Comparison of ENCODE assay signal across 17 cellular contexts in the genomic region with DNA sequence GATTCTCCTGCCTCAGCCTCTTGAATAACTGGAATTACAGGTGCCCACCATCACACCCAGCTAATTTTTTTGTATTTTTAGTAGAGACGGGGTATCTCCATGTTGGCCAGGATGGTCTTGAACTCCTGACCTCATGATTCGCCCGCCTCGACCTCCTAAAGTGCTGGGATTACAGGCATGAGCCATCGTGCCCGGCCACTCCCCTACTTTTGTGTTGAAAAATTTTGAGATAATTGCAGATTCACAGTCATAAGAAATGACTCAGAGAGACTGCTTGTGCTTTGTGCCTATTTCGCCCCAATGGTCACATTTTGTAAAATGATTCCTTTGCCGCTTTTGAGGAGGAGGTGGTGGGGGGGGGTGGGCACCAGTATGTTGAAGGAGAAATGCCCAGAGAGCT. TPM values are rescaled to one million over a fixed set of nuclear protein-coding genes. Genes with fewer than 3 reads are reported as not detected.
DNase-seq lines count a peak whose midpoint lies in the region; ATAC-seq and TF ChIP-seq lines count a peak whose summit lies in the region.
"Had no signal": no experiment of that assay in that cellular context is flagged by ENCODE, and none has a peak within 500 bp of the region (broad histone marks: within the 10 kb centered on the region; RNA-seq: fewer than 3 reads in every experiment).

No MANE protein-coding gene starts in this region.

- TF ChIP-seq POLR2A in ovary (IDR thresholded peaks at IDR 0.05) (no peak), testis (IDR thresholded peaks at IDR 0.05) (no peak)

- ATAC-seq in mucosa of descending colon = no peak

- H3K4me1 Mint-ChIP-seq in activated CD4-positive, alpha-beta memory T cell treated with anti-CD3 and anti-CD28 coated beads, Interleukin-2, amount 10 ng/mL, durations not matched to agents 7 days and 5 days = no peaks in the 10 kb centered on the region
- H3K4me1 Mint-ChIP-seq in activated CD4-positive, alpha-beta memory T cell treated with anti-CD3 and anti-CD28 coated beads for 36 hours (ENCODE audit: low read depth) = no peaks in the 10 kb centered on the region
- H3K4me1 Mint-ChIP-seq: CD14-positive monocyte had no signal

- POLR2A ChIA-PET in activated CD4-positive, alpha-beta memory T cell treated with anti-CD3 and anti-CD28 coated beads, Interleukin-2, amount 10 ng/mL, durations not matched to agents 7 days and 5 days (lab: Charles Lee) = no interaction called here
- POLR2A ChIA-PET in activated CD4-positive, alpha-beta memory T cell treated with anti-CD3 and anti-CD28 coated beads for 36 hours (lab: Charles Lee) = no interaction called here
- POLR2A ChIA-PET in OCI-LY7 (lab: Charles Lee) = no interaction called here

- H3K4me1 ChIP-seq in ovary (ENCODE audit: insufficient read depth) (peaks cover 13% of the 10 kb centered on the region), testis (peaks cover 14% of the 10 kb centered on the region), OCI-LY7 (ENCODE audit: insufficient read depth, low read length, poor library complexity, severe bottlenecking) (no peaks in the 10 kb centered on the region), mucosa of descending colon (ENCODE audit: low read depth) (peaks cover 20% of the 10 kb centered on the region)
- H3K4me1 ChIP-seq: HAP-1 had no signal

- TF ChIP-seq CTCF in epithelial cell of esophagus (IDR thresholded peaks at IDR 0.05; ENCODE audit: insufficient read depth, low read depth, low read length, missing control alignments) (no peak), ovary (IDR thresholded peaks at IDR 0.05) (no peak), testis (IDR thresholded peaks at IDR 0.05) (no peak), OCI-LY7 (conservative IDR thresholded peaks at IDR 0.05; ENCODE audit: low read length) (no peak), mucosa of descending colon (IDR thresholded peaks at IDR 0.05) (no peak)

- no peaks in the 10 kb centered on the region for H3K9me3 ChIP-seq in ovary
- no peaks in the 10 kb centered on the region for H3K9me3 ChIP-seq in testis
- H3K9me3 ChIP-seq in OCI-LY7 (ENCODE audit: low read length) = no peaks in the 10 kb centered on the region
- no peaks in the 10 kb centered on the region for H3K9me3 ChIP-seq in mucosa of descending colon
- H3K9me3 ChIP-seq: HAP-1 had no signal

- no peak overlapping the region for H2AFZ ChIP-seq in OCI-LY7 (ENCODE audit: low read length)
- H2AFZ ChIP-seq: GM23248 had no signal

- H3K36me3 ChIP-seq in ovary (no peaks in the 10 kb centered on the region), testis (ENCODE audit: low read depth, missing control alignments) (no peaks in the 10 kb centered on the region), OCI-LY7 (ENCODE audit: insufficient read depth, low read length) (no peaks in the 10 kb centered on the region), mucosa of descending colon (ENCODE audit: low read depth) (no peaks in the 10 kb centered on the region)
- H3K36me3 ChIP-seq: HAP-1 had no signal

- CTCF ChIA-PET in activated CD4-positive, alpha-beta memory T cell treated with anti-CD3 and anti-CD28 coated beads, Interleukin-2, amount 10 ng/mL, durations not matched to agents 7 days and 5 days (lab: Charles Lee) = no interaction called here
- CTCF ChIA-PET in activated CD4-positive, alpha-beta memory T cell treated with anti-CD3 and anti-CD28 coated beads for 36 hours (lab: Charles Lee) = no interaction called here
- CTCF ChIA-PET in OCI-LY7 (lab: Charles Lee; ENCODE audit: unreplicated experiment) = no interaction called here

- H3K27me3 Mint-ChIP-seq in activated CD4-positive, alpha-beta memory T cell treated with anti-CD3 and anti-CD28 coated beads, Interleukin-2, amount 10 ng/mL, durations not matched to agents 7 days and 5 days = peaks cover 4% of the 10 kb centered on the region
- peaks cover 14% of the 10 kb centered on the region for H3K27me3 Mint-ChIP-seq in activated CD4-positive, alpha-beta memory T cell treated with anti-CD3 and anti-CD28 coated beads for 36 hours

- H3K4me3 Mint-ChIP-seq in activated CD4-positive, alpha-beta memory T cell treated with anti-CD3 and anti-CD28 coated beads, Interleukin-2, amount 10 ng/mL, durations not matched to agents 7 days and 5 days = no peak overlapping the region
- no peak overlapping the region for H3K4me3 Mint-ChIP-seq in activated CD4-positive, alpha-beta memory T cell treated with anti-CD3 and anti-CD28 coated beads for 36 hours
- H3K4me3 Mint-ChIP-seq: CD14-positive monocyte had no signal

- H3K4me3 ChIP-seq in epithelial cell of esophagus (ENCODE audit: low read length) = no peak overlapping the region
- H3K4me3 ChIP-seq in ovary = no peak overlapping the region
- no peak overlapping the region for H3K4me3 ChIP-seq in testis
- no peak overlapping the region for H3K4me3 ChIP-seq in OCI-LY7 (ENCODE audit: low read depth, low read length, poor library complexity, severe bottlenecking)
- no peak overlapping the region for H3K4me3 ChIP-seq in mucosa of descending colon
- H3K4me3 ChIP-seq: GM23248, HAP-1 had no signal

- H3K4me2 ChIP-seq in OCI-LY7 (ENCODE audit: low read length) = no peak overlapping the region

- DNase-seq in activated CD4-positive, alpha-beta memory T cell treated with anti-CD3 and anti-CD28 coated beads, Interleukin-2, amount 10 ng/mL, durations not matched to agents 7 days and 5 days = peak; percentile 10
- DNase-seq in activated CD4-positive, alpha-beta memory T cell treated with anti-CD3 and anti-CD28 coated beads for 36 hours = no peak
- DNase-seq in epithelial cell of esophagus (ENCODE audit: low read depth) (peak; percentile 13), ovary (peak in 4 of 5 donors; percentile 6 to 30 (median 11)), testis (peak; percentile 4), OCI-LY7 (ENCODE audit: low spot score) (no peak), COLO829 (ENCODE audit: low spot score) (no peak), mucosa of descending colon (no peak)
- DNase-seq: DMS79 treated with DMSO at 0.1 percent for 48 hours, GM23248, KG1, NCI-H1417, NCI-H187 treated with DMSO at 0.1 percent for 48 hours, NCI-H2227 treated with DMSO at 0.1 percent for 48 hours had no signal

- no peaks in the 10 kb centered on the region for H4K20me1 ChIP-seq in OCI-LY7 (ENCODE audit: insufficient read depth, low read length)

- H3K27ac ChIP-seq in ovary = no peak overlapping the region
- H3K27ac ChIP-seq in testis = no peak overlapping the region
- H3K27ac ChIP-seq in OCI-LY7 (ENCODE audit: low read depth, low read length, poor library complexity, severe bottlenecking) = no peak overlapping the region
- H3K27ac ChIP-seq: 22Rv1, GM23248 had no signal

- intact Hi-C loops in activated CD4-positive, alpha-beta memory T cell treated with anti-CD3 and anti-CD28 coated beads for 36 hours (cut with micrococcal nuclease) = no loop called here
- intact Hi-C loops in ovary (cut with DNase I) (loop anchor here in 1 of 4 donors (10.0 kb wide), 1 partner anchor 52 kb away; no protein-coding TSS in a partner anchor), testis (cut with DNase I; ENCODE audit: low total_unique reads) (no loop called here), OCI-LY7 (cut with micrococcal nuclease; ENCODE audit: unreplicated experiment) (no loop called here), mucosa of descending colon (cut with DNase I, micrococcal nuclease) (no loop called here)

- no peak overlapping the region for H3K27ac Mint-ChIP-seq in activated CD4-positive, alpha-beta memory T cell treated with anti-CD3 and anti-CD28 coated beads, Interleukin-2, amount 10 ng/mL, durations not matched to agents 7 days and 5 days
- no peak overlapping the region for H3K27ac Mint-ChIP-seq in activated CD4-positive, alpha-beta memory T cell treated with anti-CD3 and anti-CD28 coated beads for 36 hours
- H3K27ac Mint-ChIP-seq: CD14-positive monocyte had no signal

- no peaks in the 10 kb centered on the region for H3K79me2 ChIP-seq in OCI-LY7 (ENCODE audit: insufficient read depth, low read depth, low read length)

- H3K9me3 Mint-ChIP-seq in activated CD4-positive, alpha-beta memory T cell treated with anti-CD3 and anti-CD28 coated beads, Interleukin-2, amount 10 ng/mL, durations not matched to agents 7 days and 5 days = no peaks in the 10 kb centered on the region
- no peaks in the 10 kb centered on the region for H3K9me3 Mint-ChIP-seq in activated CD4-positive, alpha-beta memory T cell treated with anti-CD3 and anti-CD28 coated beads for 36 hours

- BruUV-seq in OCI-LY7 (replicated peaks; lab: Mats Ljungman, UMichigan) = no TSS peak

- TF ChIP-seq EP300 in ovary (IDR thresholded peaks at IDR 0.05) = no peak

- no peaks in the 10 kb centered on the region for H3K9me2 ChIP-seq in OCI-LY7 (ENCODE audit: insufficient read depth, low read length)

- 65 to 83% (median 79%) methylated on average over 8 of the region's 8 CpGs for WGBS in ovary, 3 donors
- 90 to 94% methylated on average over 8 of the region's 8 CpGs for WGBS in testis, 2 donors

- no peaks in the 10 kb centered on the region for H3K36me3 Mint-ChIP-seq in activated CD4-positive, alpha-beta memory T cell treated with anti-CD3 and anti-CD28 coated beads, Interleukin-2, amount 10 ng/mL, durations not matched to agents 7 days and 5 days (ENCODE audit: low read depth)
- H3K36me3 Mint-ChIP-seq in activated CD4-positive, alpha-beta memory T cell treated with anti-CD3 and anti-CD28 coated beads for 36 hours = no peaks in the 10 kb centered on the region
- H3K36me3 Mint-ChIP-seq: CD14-positive monocyte had no signal

- no peaks in the 10 kb centered on the region for H3K27me3 ChIP-seq in ovary
- H3K27me3 ChIP-seq in testis = no peaks in the 10 kb centered on the region

RNA-seq across cellular contexts. Expression of a gene that starts 48.1 kb away (rescaled TPM):
- total RNA-seq in activated CD4-positive, alpha-beta memory T cell treated with anti-CD3 and anti-CD28 coated beads, Interleukin-2, amount 10 ng/mL, durations not matched to agents 7 days and 5 days = under 1 TPM; 0.25 TPM
- total RNA-seq in activated CD4-positive, alpha-beta memory T cell treated with anti-CD3 and anti-CD28 coated beads for 36 hours = 1 to 10 TPM in 1 of 2 experiments, under 1 TPM in 1; 0.99 to 1.1 TPM
- 10 to 100 TPM; 13.0 to 71.8 (median 61.1) TPM for total RNA-seq in ovary
- 10 to 100 TPM; 16.6 to 49.9 TPM for polyA plus RNA-seq in ovary
- 10 to 100 TPM; 18.3 to 29.4 TPM for total RNA-seq in testis
- 20.2 TPM for polyA plus RNA-seq in testis (ENCODE audit: insufficient read depth, low read depth, low replicate concordance)
- total RNA-seq in OCI-LY7 (2014; rRNA removed; shearing (Covaris generic)) = not detected in 2 replicates
- 0.10 and 0.11 TPM in 2 replicates for total RNA-seq in OCI-LY7 (2022)
- total RNA-seq in mucosa of descending colon = 10 to 100 TPM in 2 of 3 donors, 1 to 10 TPM in 1; 5.4 to 28.7 (median 19.9) TPM

Comparison
In these comparisons a context has a peak if more than half of its experiments do, and no peak if none do; other contexts are left out.
1. DNase-seq: peak in activated CD4-positive, alpha-beta memory T cell treated with anti-CD3 and anti-CD28 coated beads, Interleukin-2, amount 10 ng/mL, durations not matched to agents 7 days and 5 days (single experiment), epithelial cell of esophagus (single experiment), ovary (4 of 5) and testis (single experiment); none in activated CD4-positive, alpha-beta memory T cell treated with anti-CD3 and anti-CD28 coated beads for 36 hours (single experiment), OCI-LY7 (single experiment), COLO829 (single experiment) and mucosa of descending colon (0 of 3).